Comparison of ENCODE assay signal across 6 cellular contexts in genomic region chr11:1180947-1181391, GRCh38. TPM values are rescaled to one million over a fixed set of nuclear protein-coding genes. Genes with fewer than 3 reads are reported as not detected.
"Had no signal": no experiment of that assay in that cellular context is flagged by ENCODE, and none has a peak within 500 bp of the region (broad histone marks: within the 10 kb centered on the region; RNA-seq: fewer than 3 reads in every experiment).

No MANE protein-coding gene starts in this region.

- DNase-seq: H9, HCEC 1CT, IMR-90, KBM-7 had no signal

- H3K4me2 ChIP-seq: GM23338 had no signal

- H2AFZ ChIP-seq: GM23338 had no signal

- H3K4me3 ChIP-seq: GM23338 had no signal

RNA-seq across cellular contexts. Expression of gene MUC5AC, which starts 23.2 kb away (rescaled TPM):
- total RNA-seq: GM23338, H1, H9, IMR-90 had no signal
- polyA plus RNA-seq: GM23338, H1 had no signal

RNA-seq across cellular contexts. Expression of gene MUC5B, which starts 41.9 kb away (rescaled TPM):
- total RNA-seq: H9, IMR-90 had no signal
- polyA plus RNA-seq: IMR-90 had no signal
